In the genomic region with DNA sequence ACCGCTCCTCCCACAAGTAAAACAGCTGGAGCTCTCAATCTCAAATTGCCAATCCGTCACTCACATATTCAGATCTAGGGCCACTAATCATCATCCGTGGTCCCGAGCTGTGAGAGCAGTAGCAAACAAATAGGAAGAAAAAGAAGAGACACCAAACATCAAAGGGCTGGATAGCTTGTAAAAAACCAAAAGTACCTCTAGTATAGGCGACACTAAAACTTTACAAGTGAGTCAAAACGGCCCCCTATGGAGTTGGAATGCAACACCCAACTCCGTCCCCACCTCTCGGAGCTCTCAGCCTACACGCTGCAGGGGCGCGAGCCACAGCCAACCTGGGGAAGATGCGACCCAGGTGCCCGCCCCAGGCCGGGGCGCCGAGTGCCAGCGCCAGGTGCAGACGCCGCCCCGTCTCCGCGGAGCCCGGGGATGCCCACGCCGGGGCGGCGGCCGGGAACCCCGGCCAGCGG, we compare ENCODE assay signal across 8 cellular contexts. TPM values are rescaled to one million over a fixed set of nuclear protein-coding genes. Genes with fewer than 3 reads are reported as not detected.
DNase-seq lines count a peak whose midpoint lies in the region; ATAC-seq, FAIRE-seq and TF ChIP-seq lines count a peak whose summit lies in the region.

No MANE protein-coding gene starts in this region.

- peak overlapping the region; percentile 83 for H3K4me2 ChIP-seq in PC-3 (ENCODE audit: low read length)
- peak overlapping the region; percentile 71 for H3K4me2 ChIP-seq in hepatocyte

- H4K20me1 ChIP-seq in PC-3 (ENCODE audit: low read length) (0 out of 2 replicates have a peak, but pooled peaks cover 12% of the 10 kb centered on the region), hepatocyte (ENCODE audit: insufficient read depth, poor library complexity, severe bottlenecking) (peaks cover 3% of the 10 kb centered on the region)

- H2AFZ ChIP-seq in PC-3 (ENCODE audit: low read length) (peak overlapping the region; percentile 71; the same call in 1 of the 2 replicates), hepatocyte (peak overlapping the region; percentile 43)

- H3K36me3 ChIP-seq in PC-3 (ENCODE audit: low read depth, low read length) (peaks cover 7% of the 10 kb centered on the region; the same call in 1 of the 2 replicates), hepatocyte (replicated peaks; ENCODE audit: insufficient read depth, low read depth) (no peaks in the 10 kb centered on the region), small intestine (ENCODE audit: control insufficient read depth in 2 of 2, insufficient read depth in 2 of 2, low read length in 2 of 2) (peaks cover 0 to 3% of the 10 kb centered on the region in 2 donors)

- peak; percentile 32 for ATAC-seq in GM18519 (IDR thresholded peaks at IDR 0.05; ENCODE audit: low FRiP score, unreplicated experiment)
- peak; percentile 25 for ATAC-seq in HG03060 (IDR thresholded peaks at IDR 0.05; ENCODE audit: low read depth, unreplicated experiment)
- peak; percentile 51 for ATAC-seq in PC-3

- intact Hi-C loops in PC-3 (cut with micrococcal nuclease): loop anchor here (5.0 kb wide), 1 partner anchor 87 kb away; no protein-coding TSS in a partner anchor

- WGBS in hepatocyte (ENCODE audit: low lambda C conversion rate, missing lambda C conversion rate): 2% methylated on average over 30 of the region's 30 CpGs
- 0 to 1% (median 1%) methylated on average over 27 to 30 of the region's 30 CpGs for WGBS in small intestine, 3 donors

- FAIRE-seq in small intestine (lab: Jason Lieb, UNC): no peak

- TF ChIP-seq CTCF in AG04450 (IDR thresholded peaks at IDR 0.05; ENCODE audit: low read depth, low read length) (no peak), PC-3 (conservative IDR thresholded peaks at IDR 0.05; ENCODE audit: low read depth, low read length) (no peak), hepatocyte (IDR thresholded peaks at IDR 0.05; ENCODE audit: poor library complexity) (no peak)

- H3K9me2 ChIP-seq in PC-3 (replicated peaks; ENCODE audit: low read length) (no peaks in the 10 kb centered on the region), hepatocyte (replicated peaks; ENCODE audit: insufficient read depth) (no peaks in the 10 kb centered on the region)

- H3K9ac ChIP-seq in PC-3 (ENCODE audit: low read length): peak overlapping the region; percentile 90

- BruUV-seq in PC-3 (replicated peaks; lab: Mats Ljungman, UMichigan): no TSS peak

- no peaks in the 10 kb centered on the region for H3K27me3 ChIP-seq in AG04450 (ENCODE audit: control insufficient read depth, insufficient read depth, low read length)
- H3K27me3 ChIP-seq in PC-3 (ENCODE audit: low read length): no peaks in the 10 kb centered on the region
- H3K27me3 ChIP-seq in hepatocyte: no peaks in the 10 kb centered on the region
- no peaks in the 10 kb centered on the region for H3K27me3 ChIP-seq in small intestine (ENCODE audit: control insufficient read depth in 2 of 2, insufficient read depth in 2 of 2, low read length in 2 of 2)

- CTCF ChIA-PET in AG04450 (lab: Charles Lee) (interaction anchor here (0.6 to 4.6 kb wide), 48 partner anchors 10 to 599 kb away, joined by 3 to 107 read pairs (median 5); no protein-coding TSS in a partner anchor), PC-3 (lab: Charles Lee) (interaction anchor here (0.7 to 1.4 kb wide), 2 partner anchors 10 to 28 kb away, joined by 3 to 5 read pairs; no protein-coding TSS in a partner anchor)

- H3K9me3 ChIP-seq in AG04450 (ENCODE audit: control insufficient read depth, insufficient read depth, low read length): no peaks in the 10 kb centered on the region
- no peaks in the 10 kb centered on the region for H3K9me3 ChIP-seq in PC-3 (ENCODE audit: low read length)
- H3K9me3 ChIP-seq in hepatocyte (ENCODE audit: low read depth): no peaks in the 10 kb centered on the region
- no peaks in the 10 kb centered on the region for H3K9me3 ChIP-seq in small intestine (ENCODE audit: control insufficient read depth, low read depth)

- DNase-seq in AG04450 (ENCODE audit: low read depth, low spot score): no peak
- peak; percentile 47 for DNase-seq in PC-3
- peak; percentile 61 for DNase-seq in activated naive CD4-positive, alpha-beta T cell treated with anti-CD3 and anti-CD28 coated beads, Interleukin-2, amount 50 U/mL, for 16 hours
- DNase-seq in hepatocyte (ENCODE audit: low spot score): peak; percentile 54
- DNase-seq in small intestine: peak; percentile 40
- DNase-seq in AG20443 (ENCODE audit: low spot score): no peak

- no peaks in the 10 kb centered on the region for H3F3A ChIP-seq in PC-3 (ENCODE audit: low read length, unreplicated experiment)

- H3K27ac ChIP-seq in AG04450 (ENCODE audit: low read depth, low read length) (no peak overlapping the region), PC-3 (ENCODE audit: low read length) (peak overlapping the region; percentile 60), hepatocyte (peak overlapping the region; percentile 94), small intestine (ENCODE audit: low read depth in 1 of 2, low read length in 1 of 2) (peak overlapping the region; percentile 94 to 95)

- H3K4me1 ChIP-seq in PC-3 (ENCODE audit: insufficient read depth, low read length): peaks cover 14% of the 10 kb centered on the region
- peaks cover 14% of the 10 kb centered on the region for H3K4me1 ChIP-seq in hepatocyte (ENCODE audit: insufficient read depth)
- H3K4me1 ChIP-seq in small intestine (ENCODE audit: control insufficient read depth in 2 of 2, insufficient read depth in 1 of 2, low read depth in 1 of 2, low read length in 1 of 2): peaks cover 8% of the 10 kb centered on the region in 2 donors

- H3K4me3 ChIP-seq in AG04450 (ENCODE audit: low read depth, low read length) (peak overlapping the region; percentile 76), PC-3 (ENCODE audit: low read length) (peak overlapping the region; percentile 80), hepatocyte (peak overlapping the region; percentile 69), small intestine (ENCODE audit: low read depth in 1 of 2, low read length in 2 of 2) (peak overlapping the region; percentile 95 to 100)

- POLR2A ChIA-PET in AG04450 (lab: Yijun Ruan, JAX): interaction anchor here (1.0 to 1.7 kb wide), 7 partner anchors 8 to 152 kb away, joined by 3 to 7 read pairs (median 4); no protein-coding TSS in a partner anchor
- POLR2A ChIA-PET in PC-3 (lab: Charles Lee; ENCODE audit: unreplicated experiment): interaction anchor here (0.5 to 1.0 kb wide), 9 partner anchors 13 to 556 kb away, joined by 3 to 19 read pairs (median 4); no protein-coding TSS in a partner anchor

- H3K79me2 ChIP-seq in PC-3 (ENCODE audit: low read length) (peaks cover 53% of the 10 kb centered on the region), hepatocyte (peaks cover 51% of the 10 kb centered on the region)

RNA-seq across cellular contexts. Expression of gene FAM3C, which starts 0.6 kb away (rescaled TPM):
- polyA plus RNA-seq in AG04450 (2011; rRNA removed) (33.2 and 48.7 TPM in 2 replicates), hepatocyte (120 and 127 TPM in 2 replicates), small intestine (100 to 1,000 TPM in 2 of 3 donors, 10 to 100 TPM in 1; 98.0 to 166 (median 145) TPM)
- 7.2 and 15.0 TPM in 2 replicates for polyA minus RNA-seq in AG04450 (2011; rRNA and poly(A)+ RNA removed)
- total RNA-seq in PC-3 (2014; rRNA removed) (37.7 and 37.9 TPM in 2 replicates), hepatocyte (113 and 119 TPM in 2 replicates)

Comparison
In these comparisons a context has a peak if more than half of its experiments do, and no peak if none do; other contexts are left out.
1. DNase-seq: peak in PC-3 (single experiment), activated naive CD4-positive, alpha-beta T cell treated with anti-CD3 and anti-CD28 coated beads, Interleukin-2, amount 50 U/mL, for 16 hours (single experiment), hepatocyte (single experiment) and small intestine (single experiment); none in AG04450 (single experiment) and AG20443 (single experiment).
2. Peak in every context shown above with its lines, with median percentiles within 50 percentile points of each other: H3K4me3 ChIP-seq and ATAC-seq.